10 cellular contexts compared by ENCODE assay signal in the genomic region with DNA sequence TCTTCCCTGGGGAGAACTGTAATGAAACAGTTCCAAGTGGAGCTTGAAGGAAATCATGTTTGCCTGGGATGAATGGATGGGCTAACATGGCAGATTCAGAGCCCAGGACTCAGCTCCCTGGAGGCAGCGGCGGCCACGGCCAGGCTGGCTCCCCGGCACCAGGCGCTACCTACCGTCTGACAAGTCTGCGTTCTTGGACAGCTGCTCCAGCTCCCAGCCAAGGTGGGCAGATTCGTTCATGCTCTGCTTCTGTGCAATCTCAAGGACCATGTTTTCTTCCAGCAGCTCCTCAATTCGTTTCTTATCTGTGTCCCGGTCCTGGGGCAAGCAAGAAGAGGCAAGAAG.
DNase-seq lines count a peak whose midpoint lies in the region; ATAC-seq and TF ChIP-seq lines count a peak whose summit lies in the region.
"Had no signal": no experiment of that assay in that cellular context is flagged by ENCODE, and none has a peak within 500 bp of the region (broad histone marks: within the 10 kb centered on the region; RNA-seq: fewer than 3 reads in every experiment).

No MANE protein-coding gene starts in this region.

- H3K79me2 ChIP-seq in Karpas-422 (ENCODE audit: low read length): peaks cover 6% of the 10 kb centered on the region; the same call in 1 of the 2 replicates
- no peaks in the 10 kb centered on the region for H3K79me2 ChIP-seq in osteoblast (ENCODE audit: insufficient read depth, low read length)

- H3K9me3 Mint-ChIP-seq in CD4-positive, CD25-positive, alpha-beta regulatory T cell: no peaks in the 10 kb centered on the region

- no peaks in the 10 kb centered on the region for H3K27me3 Mint-ChIP-seq in CD4-positive, CD25-positive, alpha-beta regulatory T cell

- H4K20me1 ChIP-seq in Karpas-422 (ENCODE audit: insufficient read depth, low read depth, low read length) (no peaks in the 10 kb centered on the region), osteoblast (ENCODE audit: insufficient read depth, low read length) (no peaks in the 10 kb centered on the region)

- H3K9me2 ChIP-seq in Karpas-422 (replicated peaks; ENCODE audit: insufficient read depth, low read length): no peaks in the 10 kb centered on the region

- H2AFZ ChIP-seq in Karpas-422 (ENCODE audit: low read length) (peak overlapping the region; percentile 90), osteoblast (ENCODE audit: low read length) (peak overlapping the region; percentile 83)

- peak overlapping the region; percentile 71 for H3K9ac ChIP-seq in Karpas-422 (ENCODE audit: low read length)

- H3K4me3 ChIP-seq in CD4-positive, CD25-positive, alpha-beta regulatory T cell (ENCODE audit: low read depth, low read length): peak overlapping the region; percentile 60
- H3K4me3 ChIP-seq in Karpas-422 (ENCODE audit: low read length): peak overlapping the region; percentile 60; the same call in 1 of the 2 replicates
- peak overlapping the region in 39 of 59 donors; percentile 27 to 67 (median 52) for H3K4me3 ChIP-seq in dorsolateral prefrontal cortex
- H3K4me3 ChIP-seq in osteoblast (ENCODE audit: insufficient read depth, low read length): peak overlapping the region; percentile 80
- H3K4me3 ChIP-seq: K562 had no signal

- H3K27ac ChIP-seq in CD4-positive, CD25-positive, alpha-beta regulatory T cell (ENCODE audit: insufficient read depth, low read length, poor library complexity, severe bottlenecking): peak overlapping the region; percentile 99
- H3K27ac ChIP-seq in Karpas-422 (ENCODE audit: low read length) (peak overlapping the region; percentile 93), dorsolateral prefrontal cortex (peak overlapping the region in 50 of 59 donors; percentile 10 to 90 (median 63)), osteoblast (ENCODE audit: low read depth, low read length) (no peak overlapping the region)
- H3K27ac ChIP-seq: VCaP had no signal

- intact Hi-C loops in dorsolateral prefrontal cortex (cut with DNase I): loop anchor here in 1 of 2 donors (1.0 kb wide), 1 partner anchor 94 kb away; no protein-coding TSS in a partner anchor

- ATAC-seq in CD4-positive, CD25-positive, alpha-beta regulatory T cell (ENCODE audit: low read depth in 2 of 2): no peak
- no peak for ATAC-seq in HG03196 (IDR thresholded peaks at IDR 0.05; ENCODE audit: unreplicated experiment)

- peak overlapping the region; percentile 23 to 91 (median 84) for H3K4me3 Mint-ChIP-seq in CD4-positive, CD25-positive, alpha-beta regulatory T cell

- H3K4me1 ChIP-seq in CD4-positive, CD25-positive, alpha-beta regulatory T cell (ENCODE audit: control insufficient read depth, insufficient read depth, low read length, poor library complexity, severe bottlenecking): peaks cover 80% of the 10 kb centered on the region
- peaks cover 40% of the 10 kb centered on the region for H3K4me1 ChIP-seq in Karpas-422 (ENCODE audit: low read length)
- H3K4me1 ChIP-seq in osteoblast (ENCODE audit: insufficient read depth, low read length): peaks cover 10% of the 10 kb centered on the region

- H3K36me3 ChIP-seq in CD4-positive, CD25-positive, alpha-beta regulatory T cell (ENCODE audit: control insufficient read depth, insufficient read depth, low read length): peaks cover 73% of the 10 kb centered on the region
- peaks cover 6% of the 10 kb centered on the region for H3K36me3 ChIP-seq in Karpas-422 (ENCODE audit: insufficient read depth, low read length)
- no peaks in the 10 kb centered on the region for H3K36me3 ChIP-seq in osteoblast (ENCODE audit: insufficient read depth, low read length)

- H3K4me2 ChIP-seq in Karpas-422 (ENCODE audit: low read depth, low read length, poor library complexity, severe bottlenecking): peak overlapping the region; percentile 75
- peak overlapping the region; percentile 84 for H3K4me2 ChIP-seq in osteoblast (ENCODE audit: insufficient read depth, low read length)

- TF ChIP-seq CTCF in dorsolateral prefrontal cortex (IDR thresholded peaks at IDR 0.05 in 54 of 56, conservative IDR thresholded peaks at IDR 0.05 in 2 of 56; ENCODE audit: low read depth in 1 of 56, partially characterized antibody in 56 of 56) (no peak), osteoblast (IDR thresholded peaks at IDR 0.05; ENCODE audit: extremely low read depth, low read depth, low read length) (no peak)

- no peak for DNase-seq in CD4-positive, CD25-positive, alpha-beta regulatory T cell
- DNase-seq in Karpas-422 (no peak), dorsolateral prefrontal cortex (no peak), osteoblast (ENCODE audit: insufficient read length, low spot score, missing footprints) (peak; percentile 9), HT-29 (ENCODE audit: low spot score) (no peak), superior temporal gyrus (ENCODE audit: extremely low spot score) (no peak), NCI-H146 (lab: John Stamatoyannopoulos, UW) (no peak)

- peak overlapping the region; percentile 99 to 100 (median 100) for H3K27ac Mint-ChIP-seq in CD4-positive, CD25-positive, alpha-beta regulatory T cell

- peaks cover 41% of the 10 kb centered on the region for H3K36me3 Mint-ChIP-seq in CD4-positive, CD25-positive, alpha-beta regulatory T cell

- peaks cover 17 to 93% (median 49%) of the 10 kb centered on the region in 4 donors for H3K4me1 Mint-ChIP-seq in CD4-positive, CD25-positive, alpha-beta regulatory T cell

- H3K9me3 ChIP-seq in CD4-positive, CD25-positive, alpha-beta regulatory T cell (ENCODE audit: control insufficient read depth in 2 of 2, low read length in 2 of 2): no peaks in the 10 kb centered on the region
- H3K9me3 ChIP-seq in Karpas-422 (ENCODE audit: low read length): no peaks in the 10 kb centered on the region
- no peaks in the 10 kb centered on the region for H3K9me3 ChIP-seq in osteoblast (ENCODE audit: low read depth, low read length)

- no peaks in the 10 kb centered on the region for H3K27me3 ChIP-seq in CD4-positive, CD25-positive, alpha-beta regulatory T cell (ENCODE audit: control insufficient read depth, insufficient read depth, low read length)
- H3K27me3 ChIP-seq in Karpas-422 (ENCODE audit: low read length) (no peaks in the 10 kb centered on the region), dorsolateral prefrontal cortex (no peaks in the 10 kb centered on the region), osteoblast (ENCODE audit: insufficient read depth, low read length) (no peaks in the 10 kb centered on the region)
